Comparison of ENCODE assay signal across 11 cellular contexts in the genomic region with DNA sequence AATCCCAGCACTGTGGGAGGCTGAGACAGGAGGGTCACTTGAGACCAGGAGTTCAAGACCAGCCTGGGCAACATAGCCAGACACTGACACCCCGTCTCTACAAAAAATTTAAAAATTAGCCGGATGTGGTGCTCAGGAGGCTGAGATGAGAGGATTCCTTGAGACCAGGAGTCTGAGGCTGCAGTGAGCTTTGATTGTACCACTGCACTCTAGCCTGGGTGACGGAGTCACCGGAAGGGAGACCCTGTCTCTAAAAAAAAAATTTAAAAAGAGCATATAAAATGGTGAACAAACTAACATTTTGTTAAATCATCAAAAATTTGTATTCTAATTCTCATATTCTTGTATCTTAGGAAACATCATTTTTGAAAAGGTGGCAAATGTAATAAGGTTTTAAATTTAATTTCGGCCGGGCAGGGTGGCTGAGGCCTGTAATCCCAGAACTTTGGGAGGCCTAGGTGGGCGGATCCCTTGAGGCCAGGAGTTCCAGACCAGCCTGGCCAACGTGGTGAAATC. TPM values are rescaled to one million over a fixed set of nuclear protein-coding genes. Genes with fewer than 3 reads are reported as not detected.
DNase-seq lines count a peak whose midpoint lies in the region; ATAC-seq lines count a peak whose summit lies in the region.
"Had no signal": no experiment of that assay in that cellular context is flagged by ENCODE, and none has a peak within 500 bp of the region (broad histone marks: within the 10 kb centered on the region; RNA-seq: fewer than 3 reads in every experiment).

No MANE protein-coding gene starts in this region.

- no peak overlapping the region for H4K91ac ChIP-seq in neuronal stem cell (ENCODE audit: low read depth, low read length, poor library complexity)

- no peak overlapping the region for H3K27ac Mint-ChIP-seq in T-helper 2 cell treated with Interferon-gamma antibody and Interleukin-4, amounts not matched to agents 5 μg/mL and 100 μg/mL, for 36 hours
- H3K27ac Mint-ChIP-seq in IgD-negative memory B cell, result peak overlapping the region in 1 of 3 donors; percentile 2
- H3K27ac Mint-ChIP-seq in activated naive CD8-positive, alpha-beta T cell treated with anti-CD3 and anti-CD28 coated beads, Interleukin-2, amount 50 U/mL, for 24 hours, result peak overlapping the region; percentile 80

- no peak overlapping the region for H3K23ac ChIP-seq in neuronal stem cell (ENCODE audit: low read depth, low read length, poor library complexity)

- no peaks in the 10 kb centered on the region for H3K9me3 Mint-ChIP-seq in T-helper 2 cell treated with Interferon-gamma antibody and Interleukin-4, amounts not matched to agents 5 μg/mL and 100 μg/mL, for 36 hours
- peaks cover 0 to under 1% (median 0%) of the 10 kb centered on the region in 3 donors for H3K9me3 Mint-ChIP-seq in IgD-negative memory B cell
- H3K9me3 Mint-ChIP-seq in activated naive CD8-positive, alpha-beta T cell treated with anti-CD3 and anti-CD28 coated beads, Interleukin-2, amount 50 U/mL, for 24 hours, result no peaks in the 10 kb centered on the region
- H3K9me3 Mint-ChIP-seq: activated CD4-positive, alpha-beta T cell treated with anti-CD3 and anti-CD28 coated beads, Interleukin-2, amount 10 ng/mL, durations not matched to agents 7 days and 5 days; activated T-helper 2 cell treated with anti-CD3 and anti-CD28 coated beads, Interferon-gamma antibody, Interleukin-2, Interleukin-4, amounts not matched to agents 10 μg/mL and 5 μg/mL and 100 μg/mL, durations not matched to agents 14 hours and 24 hours and 36 hours had no signal

- no peak overlapping the region for H3K14ac ChIP-seq in neuronal stem cell (ENCODE audit: low read length)

- no peaks in the 10 kb centered on the region for H3K27me3 ChIP-seq in neuronal stem cell (ENCODE audit: control insufficient read depth in 3 of 3, insufficient read depth in 3 of 3, low read depth in 1 of 3, low read length in 3 of 3)

- H3K4ac ChIP-seq in neuronal stem cell (ENCODE audit: low read length), result no peak overlapping the region

- ATAC-seq in activated naive CD8-positive, alpha-beta T cell treated with anti-CD3 and anti-CD28 coated beads, Interleukin-2, amount 50 U/mL, for 24 hours, result no peak
- no peak for ATAC-seq in HG03108 (IDR thresholded peaks at IDR 0.05; ENCODE audit: unreplicated experiment)

- no peak overlapping the region for H3K9ac ChIP-seq in neuronal stem cell (ENCODE audit: low read depth, low read length, poor library complexity)

- no peak overlapping the region for H3K4me3 ChIP-seq in neuronal stem cell (ENCODE audit: low read length in 2 of 2)

- H3K9me3 ChIP-seq in neuronal stem cell (replicated peaks in 1 of 2; ENCODE audit: control insufficient read depth in 2 of 2, insufficient read depth in 1 of 2, low read depth in 1 of 2, low read length in 2 of 2), result no peaks in the 10 kb centered on the region

- H2BK15ac ChIP-seq in neuronal stem cell (ENCODE audit: low read length), result no peak overlapping the region

- H2AFZ ChIP-seq in neuronal stem cell (ENCODE audit: low read length), result peak overlapping the region; percentile 84

- H3K18ac ChIP-seq in neuronal stem cell (ENCODE audit: low read length), result no peak overlapping the region

- no peak overlapping the region for H2BK120ac ChIP-seq in neuronal stem cell (ENCODE audit: low read depth, low read length)

- no peak overlapping the region for H3K27ac ChIP-seq in neuronal stem cell (replicated peaks; ENCODE audit: low read length)

- no peaks in the 10 kb centered on the region for H3K79me1 ChIP-seq in neuronal stem cell (ENCODE audit: low read depth, low read length)

- H3K4me2 ChIP-seq in neuronal stem cell (ENCODE audit: insufficient read depth, low read length, poor library complexity, severe bottlenecking), result no peak overlapping the region

- H3K4me1 Mint-ChIP-seq in T-helper 2 cell treated with Interferon-gamma antibody and Interleukin-4, amounts not matched to agents 5 μg/mL and 100 μg/mL, for 36 hours (ENCODE audit: low read depth), result peaks cover 7% of the 10 kb centered on the region
- H3K4me1 Mint-ChIP-seq in IgD-negative memory B cell, result peaks cover 0 to 8% (median 4%) of the 10 kb centered on the region in 3 donors
- peaks cover 9% of the 10 kb centered on the region for H3K4me1 Mint-ChIP-seq in activated naive CD8-positive, alpha-beta T cell treated with anti-CD3 and anti-CD28 coated beads, Interleukin-2, amount 50 U/mL, for 24 hours
- H3K4me1 Mint-ChIP-seq: nephron had no signal

- WGBS in neuronal stem cell (ENCODE audit: extremely low coverage in 2 of 2, insufficient read length in 2 of 2, insufficient replicate concordance in 1 of 2), 2 donors, result no CpG with 5 or more reads among the region's 8 CpGs

- no peak for DNase-seq in T-helper 2 cell treated with Interferon-gamma antibody and Interleukin-4, amounts not matched to agents 5 μg/mL and 100 μg/mL, for 36 hours (ENCODE audit: low spot score)
- DNase-seq in T-helper 2 cell (no peak), neuronal stem cell (ENCODE audit: low spot score) (no peak), nucleus accumbens (lab: John Stamatoyannopoulos, UW) (no peak), SKM-1 (lab: John Stamatoyannopoulos, UW; ENCODE audit: unreplicated experiment) (no peak)
- no peak for DNase-seq in activated naive CD8-positive, alpha-beta T cell treated with anti-CD3 and anti-CD28 coated beads, Interleukin-2, amount 50 U/mL, for 24 hours

- no peak overlapping the region for H2AK5ac ChIP-seq in neuronal stem cell (ENCODE audit: low read depth, low read length)

- peaks cover 18% of the 10 kb centered on the region for H3K27me3 Mint-ChIP-seq in T-helper 2 cell treated with Interferon-gamma antibody and Interleukin-4, amounts not matched to agents 5 μg/mL and 100 μg/mL, for 36 hours (ENCODE audit: low read depth)
- H3K27me3 Mint-ChIP-seq in IgD-negative memory B cell, result no peaks in the 10 kb centered on the region
- H3K27me3 Mint-ChIP-seq in activated naive CD8-positive, alpha-beta T cell treated with anti-CD3 and anti-CD28 coated beads, Interleukin-2, amount 50 U/mL, for 24 hours, result peaks cover 11% of the 10 kb centered on the region

- H3K36me3 ChIP-seq in neuronal stem cell (replicated peaks in 1 of 2; ENCODE audit: control insufficient read depth in 2 of 2, insufficient read depth in 2 of 2, low read length in 2 of 2), result no peaks in the 10 kb centered on the region

- H3K36me3 Mint-ChIP-seq in T-helper 2 cell treated with Interferon-gamma antibody and Interleukin-4, amounts not matched to agents 5 μg/mL and 100 μg/mL, for 36 hours (ENCODE audit: low read depth), result no peaks in the 10 kb centered on the region
- H3K36me3 Mint-ChIP-seq in IgD-negative memory B cell, result no peaks in the 10 kb centered on the region
- H3K36me3 Mint-ChIP-seq in activated naive CD8-positive, alpha-beta T cell treated with anti-CD3 and anti-CD28 coated beads, Interleukin-2, amount 50 U/mL, for 24 hours (ENCODE audit: low read depth), result no peaks in the 10 kb centered on the region

- peak overlapping the region; percentile 52 for H3K4me3 Mint-ChIP-seq in T-helper 2 cell treated with Interferon-gamma antibody and Interleukin-4, amounts not matched to agents 5 μg/mL and 100 μg/mL, for 36 hours
- peak overlapping the region in 3 of 4 donors; percentile 32 to 92 (median 74) for H3K4me3 Mint-ChIP-seq in IgD-negative memory B cell
- H3K4me3 Mint-ChIP-seq in activated naive CD8-positive, alpha-beta T cell treated with anti-CD3 and anti-CD28 coated beads, Interleukin-2, amount 50 U/mL, for 24 hours, result peak overlapping the region; percentile 34
- H3K4me3 Mint-ChIP-seq: nephron had no signal

- no peak overlapping the region for H4K8ac ChIP-seq in neuronal stem cell (ENCODE audit: low read depth, low read length)

- H2BK12ac ChIP-seq in neuronal stem cell (ENCODE audit: low read length), result no peak overlapping the region

- no peak overlapping the region for H2BK5ac ChIP-seq in neuronal stem cell (ENCODE audit: low read length)

- no peaks in the 10 kb centered on the region for H3K4me1 ChIP-seq in neuronal stem cell (ENCODE audit: control insufficient read depth in 2 of 2, insufficient read depth in 1 of 2, low read depth in 1 of 2, low read length in 2 of 2)

RNA-seq across cellular contexts. Expression of a gene that starts 27.1 kb away (rescaled TPM):
- not detected for polyA plus RNA-seq in IgD-negative memory B cell
- polyA plus RNA-seq in neuronal stem cell (2013, experiment 1 of 2), result not detected
- polyA plus RNA-seq in neuronal stem cell (2013, experiment 2 of 2), result not detected
